Comparison of ENCODE assay signal across 8 cellular contexts in the genomic region with DNA sequence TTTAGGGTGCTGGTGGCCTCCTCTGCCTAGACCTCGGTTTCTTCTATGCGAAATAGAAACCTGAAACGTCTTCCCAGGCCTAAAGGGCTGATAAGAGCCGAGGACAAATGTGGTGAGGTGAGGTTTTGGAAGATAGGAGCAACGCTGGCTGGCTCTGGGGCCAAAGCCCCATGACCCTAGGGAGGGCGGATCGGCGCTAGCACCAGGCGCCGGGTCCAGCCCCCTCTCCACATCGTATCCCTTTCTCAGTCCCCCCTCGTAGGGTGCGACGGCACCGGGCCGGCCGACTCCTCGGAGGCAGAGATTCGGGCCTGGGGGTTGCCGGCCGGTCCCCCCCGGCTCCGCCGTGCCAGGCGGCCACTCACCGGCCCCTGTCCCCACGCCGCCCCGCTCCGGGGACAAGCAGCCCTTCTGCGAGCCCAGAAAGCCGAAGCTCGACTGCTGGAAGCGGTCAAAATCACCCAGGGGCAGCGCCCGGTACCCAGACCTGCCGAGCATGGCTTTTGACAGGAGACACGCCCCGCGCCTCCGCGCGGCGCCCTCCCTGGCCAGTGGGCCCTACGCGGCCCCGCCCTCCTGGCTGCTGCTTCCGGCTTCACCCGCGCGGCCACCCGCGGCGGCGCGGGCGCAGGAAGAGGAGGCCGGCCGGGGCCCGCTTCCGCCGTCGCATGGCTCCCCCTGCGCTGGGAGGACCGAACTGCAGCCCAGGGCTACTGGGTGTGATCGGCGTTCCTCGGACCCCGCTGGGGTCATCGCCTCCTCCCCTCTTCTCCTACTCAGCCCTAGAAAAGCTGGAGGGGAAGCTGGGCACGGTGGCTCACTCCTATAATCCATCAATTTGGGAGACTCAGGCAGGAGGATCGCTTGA. TPM values are rescaled to one million over a fixed set of nuclear protein-coding genes. Genes with fewer than 3 reads are reported as not detected.
DNase-seq lines count a peak whose midpoint lies in the region; ATAC-seq and TF ChIP-seq lines count a peak whose summit lies in the region.

Gene STOML1, minus strand, starts transcription at position 570 of the 868 bp plus-strand sequence. Its CDS starts 72 bp downstream, at position 498.

- DNase-seq in NCI-H2171 treated with DMSO at 0.1 percent for 48 hours (lab: John Stamatoyannopoulos, UW) (peak; percentile 91), breast epithelium (ENCODE audit: low spot score in 2 of 2) (peak; percentile 88)

- H3K4me1 ChIP-seq in ACC112 (ENCODE audit: control insufficient read depth, insufficient read depth, low read length, unreplicated experiment): peaks cover 51% of the 10 kb centered on the region
- peaks cover 15 to 34% of the 10 kb centered on the region in 2 donors for H3K4me1 ChIP-seq in breast epithelium
- no peaks in the 10 kb centered on the region; the same call in 1 of the 2 replicates for H3K4me1 ChIP-seq in iPS-20b (ENCODE audit: insufficient read depth, low read length)

- peak within 1 kb of the TSS; percentile 72 for H3K27ac ChIP-seq in ACC112 (ENCODE audit: low read depth, low read length)
- peak within 1 kb of the TSS; percentile 89 for H3K27ac ChIP-seq in VCaP
- H3K27ac ChIP-seq in breast epithelium: peak within 1 kb of the TSS; percentile 88 to 98
- no peak within 1 kb of the TSS for H3K27ac ChIP-seq in iPS-20b (ENCODE audit: low read length)
- peak within 1 kb of the TSS in 20 of 21 experiments; percentile 65 to 99 (median 93) for H3K27ac ChIP-seq in skin epidermis

- H3K79me2 ChIP-seq in ACC112 (ENCODE audit: control insufficient read depth, insufficient read depth, low read length, unreplicated experiment): peaks cover 32% of the 10 kb centered on the region

- H3K27me3 ChIP-seq in ACC112 (ENCODE audit: insufficient read depth, low read length) (no peaks in the 10 kb centered on the region), breast epithelium (no peaks in the 10 kb centered on the region), iPS-20b (ENCODE audit: insufficient read depth, low read length) (0 out of 2 replicates have a peak, but pooled peaks cover 11% of the 10 kb centered on the region)

- ATAC-seq in GM18858 (IDR thresholded peaks at IDR 0.05; ENCODE audit: unreplicated experiment) (peak; percentile 56), HG03066 (IDR thresholded peaks at IDR 0.05; ENCODE audit: low read depth, unreplicated experiment) (peak; percentile 58)

- H3K9ac ChIP-seq in iPS-20b (ENCODE audit: low read depth, low read length): no peak within 1 kb of the TSS

- TF ChIP-seq POLR2A in breast epithelium (IDR thresholded peaks at IDR 0.05): no peak

- H3K9me3 ChIP-seq in breast epithelium (no peaks in the 10 kb centered on the region), iPS-20b (ENCODE audit: insufficient read depth, low read depth, low read length) (no peaks in the 10 kb centered on the region)

- H2AFZ ChIP-seq in ACC112 (ENCODE audit: low read length, unreplicated experiment): peak within 1 kb of the TSS; percentile 7

- intact Hi-C loops in breast epithelium (cut with DNase I; ENCODE audit: low total_unique reads): no loop called here

- peak; percentile 99 for TF ChIP-seq CTCF in VCaP (conservative IDR thresholded peaks at IDR 0.05)
- TF ChIP-seq CTCF in breast epithelium (IDR thresholded peaks at IDR 0.05): peak; percentile 31 to 94 (median 62)

- H3K36me3 ChIP-seq in ACC112 (ENCODE audit: insufficient read depth, low read length) (peaks cover 4% of the 10 kb centered on the region; the same call in 1 of the 2 replicates), breast epithelium (no peaks in the 10 kb centered on the region), iPS-20b (ENCODE audit: insufficient read depth, low read depth, low read length) (no peaks in the 10 kb centered on the region)

- H3K4me3 ChIP-seq in ACC112 (ENCODE audit: low read depth, low read length): peak within 1 kb of the TSS; percentile 85
- H3K4me3 ChIP-seq in breast epithelium: peak within 1 kb of the TSS; percentile 80 to 96 (median 89)
- peak within 1 kb of the TSS; percentile 63 for H3K4me3 ChIP-seq in iPS-20b (ENCODE audit: low read length)
- H3K4me3 ChIP-seq in skin epidermis: peak within 1 kb of the TSS; percentile 69 to 96 (median 76)

RNA-seq across cellular contexts. Expression of gene STOML1, which starts in this region (rescaled TPM):
- 10 to 100 TPM in 1 of 3 donors, 1 to 10 TPM in 2; 8.5 to 10.7 (median 9.7) TPM for total RNA-seq in breast epithelium
